In genomic region chr7:122643248-122643647, GRCh38 we compare ENCODE assay signal across 26 cellular contexts. TPM values are rescaled to one million over a fixed set of nuclear protein-coding genes. Genes with fewer than 3 reads are reported as not detected.
"Had no signal": no experiment of that assay in that cellular context is flagged by ENCODE, and none has a peak within 500 bp of the region (broad histone marks: within the 10 kb centered on the region; RNA-seq: fewer than 3 reads in every experiment).

No MANE protein-coding gene starts in this region.

- H3K4me3 ChIP-seq: colonic mucosa, esophagus squamous epithelium, gastrocnemius medialis, heart right ventricle, left lung, lower lobe of right lung, mucosa of descending colon had no signal

- DNase-seq: colonic mucosa; cortex of kidney; effector CD8-positive, alpha-beta T cell; effector memory CD8-positive, alpha-beta T cell; endodermal cell; erythroblast; esophagus squamous epithelium; foreskin fibroblast; foreskin melanocyte; gastrocnemius medialis; glutamatergic neuron; head of caudate nucleus; heart right ventricle; hippocampal formation; left cardiac atrium; left lung; left ventricle myocardium superior; lower lobe of right lung; mesenchymal stem cell; mucosa of descending colon; naive B cell had no signal

- H3K4me1 ChIP-seq: colonic mucosa, esophagus squamous epithelium, gastrocnemius medialis, heart right ventricle, left lung, lower lobe of right lung had no signal

- ATAC-seq: effector memory CD8-positive, alpha-beta T cell; esophagus mucosa; gastrocnemius medialis; heart right ventricle; left cardiac atrium; left lung; left ventricle myocardium superior; lower lobe of right lung; mucosa of descending colon had no signal

- H3K9me3 ChIP-seq: colonic mucosa, esophagus squamous epithelium, gastrocnemius medialis, heart right ventricle, lower lobe of right lung, mucosa of descending colon had no signal

- H3K36me3 ChIP-seq: colonic mucosa, esophagus squamous epithelium, gastrocnemius medialis, heart right ventricle, left lung, lower lobe of right lung had no signal

- H3K27me3 ChIP-seq: colonic mucosa, esophagus squamous epithelium, gastrocnemius medialis, heart right ventricle, left lung had no signal

- H3K27ac ChIP-seq: colonic mucosa, epithelial cell of prostate, esophagus squamous epithelium, gastrocnemius medialis, heart right ventricle, left lung, lower lobe of right lung had no signal

RNA-seq across cellular contexts. Expression of gene RNF133, which starts 55.7 kb away (rescaled TPM):
- total RNA-seq: gastrocnemius medialis, kidney epithelial cell, myocyte had no signal

RNA-seq across cellular contexts. Expression of gene RNF148, which starts 59.5 kb away (rescaled TPM):
- total RNA-seq: esophagus mucosa, mesothelial cell of epicardium, myocyte had no signal
